Comparison of ENCODE assay signal across 33 cellular contexts in genomic region chr12:66312189-66312588, GRCh38. TPM values are rescaled to one million over a fixed set of nuclear protein-coding genes. Genes with fewer than 3 reads are reported as not detected.
DNase-seq lines count a peak whose midpoint lies in the region; ATAC-seq and TF ChIP-seq lines count a peak whose summit lies in the region.
"Had no signal": no experiment of that assay in that cellular context is flagged by ENCODE, and none has a peak within 500 bp of the region (broad histone marks: within the 10 kb centered on the region; RNA-seq: fewer than 3 reads in every experiment).

No MANE protein-coding gene starts in this region.

- peaks cover 76% of the 10 kb centered on the region for H3K36me3 Mint-ChIP-seq in activated CD4-positive, alpha-beta T cell treated with anti-CD3 and anti-CD28 coated beads, Interleukin-2, amount 10 ng/mL, durations not matched to agents 24 days and 14 days (ENCODE audit: low read depth)
- peaks cover 92% of the 10 kb centered on the region for H3K36me3 Mint-ChIP-seq in CD4-positive, alpha-beta T cell (ENCODE audit: low read depth)
- H3K36me3 Mint-ChIP-seq in dendritic cell treated with granulocyte-macrophage colony-stimulating factor and Interleukin-4, amounts not matched to agents 40 ng/mL and 50 ng/mL, for 4 days (ENCODE audit: low read depth): peaks cover 65% of the 10 kb centered on the region

- intact Hi-C loops in activated CD4-positive, alpha-beta T cell treated with anti-CD3 and anti-CD28 coated beads, Interleukin-2, amount 10 ng/mL, durations not matched to agents 24 days and 14 days (cut with micrococcal nuclease): no loop called here
- intact Hi-C loops in CD4-positive, alpha-beta T cell (cut with DNase I, micrococcal nuclease): loop anchor here in 1 of 2 experiments (5.0 kb wide), 1 partner anchor 35 kb away; no protein-coding TSS in a partner anchor
- intact Hi-C loops in dendritic cell treated with granulocyte-macrophage colony-stimulating factor and Interleukin-4, amounts not matched to agents 40 ng/mL and 50 ng/mL, for 4 days (cut with micrococcal nuclease): loop anchor here (10.0 kb wide), 1 partner anchor 1137 kb away; no protein-coding TSS in a partner anchor

- DNase-seq in activated CD4-positive, alpha-beta T cell treated with anti-CD3 and anti-CD28 coated beads, Interleukin-2, amount 10 ng/mL, durations not matched to agents 24 days and 14 days: no peak
- DNase-seq in activated CD4-positive, alpha-beta T cell treated with anti-CD3 and anti-CD28 coated beads, Interleukin-2, amount 50 U/mL, for 1 hour: no peak
- DNase-seq in CD4-positive, alpha-beta T cell: no peak
- DNase-seq in MV-4-11 (lab: John Stamatoyannopoulos, UW): peak; percentile 24
- no peak for DNase-seq in cerebellar nuclear complex (lab: John Stamatoyannopoulos, UW)
- DNase-seq in AG20443 (ENCODE audit: low spot score): no peak
- DNase-seq: activated CD4-positive, alpha-beta T cell treated with anti-CD3 and anti-CD28 coated beads for 4 hours; activated CD8-positive, alpha-beta memory T cell treated with anti-CD3 and anti-CD28 coated beads, Interleukin-2, amount 50 U/mL, for 4 hours; aorta; COR-L47; cortex of kidney; DMS53; endodermal cell; foreskin fibroblast; H7; heart left ventricle; kidney glomerular epithelial cell; lower lobe of right lung; NCI-H2029 treated with DMSO at 0.1 percent for 48 hours; NCI-H69; nephron progenitor cell; stimulated activated CD4-positive, alpha-beta T cell treated with anti-CD3 and anti-CD28 coated beads, Interleukin-1b, Interleukin-23, amount 100 ng/mL, for 48 hours; stimulated activated CD8-positive, alpha-beta memory T cell treated with anti-CD3 and anti-CD28 coated beads, Interleukin-4, amount 100 ng/mL, for 48 hours; transverse colon had no signal

- no peaks in the 10 kb centered on the region for H3K9me3 Mint-ChIP-seq in activated CD4-positive, alpha-beta T cell treated with anti-CD3 and anti-CD28 coated beads, Interleukin-2, amount 10 ng/mL, durations not matched to agents 24 days and 14 days
- no peaks in the 10 kb centered on the region for H3K9me3 Mint-ChIP-seq in CD4-positive, alpha-beta T cell
- no peaks in the 10 kb centered on the region for H3K9me3 Mint-ChIP-seq in dendritic cell treated with granulocyte-macrophage colony-stimulating factor and Interleukin-4, amounts not matched to agents 40 ng/mL and 50 ng/mL, for 4 days
- H3K9me3 Mint-ChIP-seq: endodermal cell, nephron progenitor cell had no signal

- no peaks in the 10 kb centered on the region for H3K9me3 ChIP-seq in CD4-positive, alpha-beta T cell (ENCODE audit: control insufficient read depth, low read length)
- H3K9me3 ChIP-seq: heart left ventricle, lower lobe of right lung, right atrium auricular region, SJSA1, transverse colon had no signal

- ATAC-seq in CD4-positive, alpha-beta T cell (ENCODE audit: poor library complexity): no peak
- ATAC-seq in HG03097 (IDR thresholded peaks at IDR 0.05; ENCODE audit: low FRiP score, unreplicated experiment): no peak
- ATAC-seq: esophagus mucosa, heart left ventricle, lower lobe of right lung had no signal

- H3K27me3 ChIP-seq in CD4-positive, alpha-beta T cell (ENCODE audit: control insufficient read depth, insufficient read depth, low read length): no peaks in the 10 kb centered on the region
- H3K27me3 ChIP-seq: cardiac muscle cell, heart left ventricle, right atrium auricular region, SJSA1, transverse colon had no signal

- peaks cover 51% of the 10 kb centered on the region for H3K4me1 Mint-ChIP-seq in activated CD4-positive, alpha-beta T cell treated with anti-CD3 and anti-CD28 coated beads, Interleukin-2, amount 10 ng/mL, durations not matched to agents 24 days and 14 days
- H3K4me1 Mint-ChIP-seq in CD4-positive, alpha-beta T cell (ENCODE audit: low read depth): peaks cover 84% of the 10 kb centered on the region
- H3K4me1 Mint-ChIP-seq in dendritic cell treated with granulocyte-macrophage colony-stimulating factor and Interleukin-4, amounts not matched to agents 40 ng/mL and 50 ng/mL, for 4 days (ENCODE audit: low read depth): peaks cover 35% of the 10 kb centered on the region

- CTCF ChIA-PET in CD4-positive, alpha-beta T cell (lab: Charles Lee): interaction anchor here (1.6 to 2.2 kb wide), 2 partner anchors 34 to 42 kb away, joined by 4 to 7 read pairs; no protein-coding TSS in a partner anchor

- TF ChIP-seq CTCF in CD4-positive, alpha-beta T cell (IDR thresholded peaks at IDR 0.05): no peak

- H3K27me3 Mint-ChIP-seq in activated CD4-positive, alpha-beta T cell treated with anti-CD3 and anti-CD28 coated beads, Interleukin-2, amount 10 ng/mL, durations not matched to agents 24 days and 14 days: no peaks in the 10 kb centered on the region
- H3K27me3 Mint-ChIP-seq in CD4-positive, alpha-beta T cell: no peaks in the 10 kb centered on the region
- H3K27me3 Mint-ChIP-seq in dendritic cell treated with granulocyte-macrophage colony-stimulating factor and Interleukin-4, amounts not matched to agents 40 ng/mL and 50 ng/mL, for 4 days: no peaks in the 10 kb centered on the region
- H3K27me3 Mint-ChIP-seq: B cell, IgD-negative memory B cell had no signal

- H3K27ac ChIP-seq in CD4-positive, alpha-beta T cell (ENCODE audit: low read depth, low read length): no peak overlapping the region
- H3K27ac ChIP-seq: cardiac muscle cell, heart left ventricle, lower lobe of right lung, parathyroid adenoma, right atrium auricular region, SJSA1, transverse colon had no signal

- H3K27ac Mint-ChIP-seq in activated CD4-positive, alpha-beta T cell treated with anti-CD3 and anti-CD28 coated beads, Interleukin-2, amount 10 ng/mL, durations not matched to agents 24 days and 14 days: peak overlapping the region; percentile 2
- peak overlapping the region; percentile 12 for H3K27ac Mint-ChIP-seq in CD4-positive, alpha-beta T cell
- peak overlapping the region; percentile 64 for H3K27ac Mint-ChIP-seq in dendritic cell treated with granulocyte-macrophage colony-stimulating factor and Interleukin-4, amounts not matched to agents 40 ng/mL and 50 ng/mL, for 4 days
- H3K27ac Mint-ChIP-seq: B cell, endodermal cell, nephron progenitor cell had no signal

- peak overlapping the region; percentile 54 for H3K4me3 Mint-ChIP-seq in activated CD4-positive, alpha-beta T cell treated with anti-CD3 and anti-CD28 coated beads, Interleukin-2, amount 10 ng/mL, durations not matched to agents 24 days and 14 days
- H3K4me3 Mint-ChIP-seq in CD4-positive, alpha-beta T cell: peak overlapping the region; percentile 46
- no peak overlapping the region for H3K4me3 Mint-ChIP-seq in dendritic cell treated with granulocyte-macrophage colony-stimulating factor and Interleukin-4, amounts not matched to agents 40 ng/mL and 50 ng/mL, for 4 days
- H3K4me3 Mint-ChIP-seq: B cell, endodermal cell, nephron progenitor cell had no signal

- POLR2A ChIA-PET in CD4-positive, alpha-beta T cell (lab: Charles Lee): interaction anchor here (0.6 to 2.9 kb wide), 3 partner anchors 10 to 31 kb away, joined by 3 to 13 read pairs (median 4); partner anchors contain the start of gene HELB

RNA-seq across cellular contexts. Expression of gene HELB, which starts 9.9 kb away (rescaled TPM):
- total RNA-seq in activated CD4-positive, alpha-beta T cell treated with anti-CD3 and anti-CD28 coated beads, Interleukin-2, amount 10 ng/mL, durations not matched to agents 24 days and 14 days: 20.2 and 21.4 TPM in 2 replicates
- 10 to 100 TPM; 33.8 to 35.8 TPM for total RNA-seq in CD4-positive, alpha-beta T cell

Comparison
In these comparisons a context has a peak if more than half of its experiments do, and no peak if none do; other contexts are left out.
1. H3K27ac Mint-ChIP-seq: peak in every context shown above with its lines; median percentile 64 in dendritic cell treated with granulocyte-macrophage colony-stimulating factor and Interleukin-4, amounts not matched to agents 40 ng/mL and 50 ng/mL, for 4 days; 12 in CD4-positive, alpha-beta T cell; 2 in activated CD4-positive, alpha-beta T cell treated with anti-CD3 and anti-CD28 coated beads, Interleukin-2, amount 10 ng/mL, durations not matched to agents 24 days and 14 days.